ENCODE assay signal across 1 cellular context in the genomic region with DNA sequence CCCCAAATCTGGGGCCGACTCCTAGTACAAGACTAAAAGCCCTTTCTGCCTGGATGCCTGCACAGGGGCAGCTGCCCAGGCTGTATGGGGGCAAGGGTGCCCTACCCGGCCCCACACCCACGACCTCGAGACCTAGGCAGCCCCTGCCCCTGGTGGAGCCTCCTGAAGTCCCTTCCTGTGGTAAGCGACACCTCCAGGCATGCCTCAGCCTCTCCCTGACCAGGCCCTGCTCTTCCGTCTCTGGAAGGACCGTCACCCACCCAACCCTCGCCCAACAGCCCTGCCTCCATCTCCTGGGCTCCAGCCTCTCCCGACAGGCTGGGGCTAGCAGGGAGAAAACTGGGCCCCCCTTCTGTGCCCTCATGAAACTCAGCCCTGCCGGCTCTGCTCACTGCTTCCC.
TF ChIP-seq lines count a peak whose summit lies in the region.

No MANE protein-coding gene starts in this region.

TF ChIP-seq in H1, 55 proteins besides CTCF, POLR2A, EP300 and RAD21:
- TF ChIP-seq SP2 (IDR thresholded peaks at IDR 0.05; ENCODE audit: low read length) = no peak
- no peak for TF ChIP-seq CREB1 (IDR thresholded peaks at IDR 0.05)
TF ChIP-seq in H1: peak in this region for 0.
